ENCODE assay signal across 1 cellular context in genomic region chr14:70662816-70663215, GRCh38.
TF ChIP-seq lines count a peak whose summit lies in the region.

No MANE protein-coding gene starts in this region.

TF ChIP-seq in HCT116, 20 proteins besides CTCF, POLR2A, EP300 and RAD21 (continued from another document):
- TF ChIP-seq SIN3A (IDR thresholded peaks at IDR 0.05; ENCODE audit: low read depth) (no peak), ZNF274 (IDR thresholded peaks at IDR 0.05; ENCODE audit: low read depth, low read length) (no peak)
